In genomic region chr3:179734497-179735281, GRCh38 we compare ENCODE assay signal across 1 cellular context.
TF ChIP-seq lines count a peak whose summit lies in the region.

No MANE protein-coding gene starts in this region.

TF ChIP-seq in HepG2, 621 proteins besides CTCF, POLR2A, EP300 and RAD21 (continued from another document and continues in another):
- TF ChIP-seq ZNF781 (CRISPR knock-in tag; IDR thresholded peaks at IDR 0.05; ENCODE audit: borderline replicate concordance, not compliant biosample characterization) (no peak), NR1H2 (CRISPR knock-in tag; IDR thresholded peaks at IDR 0.05; ENCODE audit: borderline replicate concordance, low read depth) (no peak), SPEN (CRISPR knock-in tag; IDR thresholded peaks at IDR 0.05; ENCODE audit: low read depth) (no peak), LCORL (IDR thresholded peaks at IDR 0.05) (peak; percentile 91), LCORL (CRISPR knock-in tag; IDR thresholded peaks at IDR 0.05) (peak; percentile 96), HOXA5 (CRISPR knock-in tag; IDR thresholded peaks at IDR 0.05) (no peak), ZNF616 (CRISPR knock-in tag; IDR thresholded peaks at IDR 0.05; ENCODE audit: low read depth) (no peak), E2F1 (CRISPR knock-in tag; IDR thresholded peaks at IDR 0.05) (no peak), SRF (IDR thresholded peaks at IDR 0.05; ENCODE audit: low read depth, low read length) (no peak), TRIM22 (IDR thresholded peaks at IDR 0.05) (no peak), ZNF343 (CRISPR knock-in tag; IDR thresholded peaks at IDR 0.05) (no peak), NONO (IDR thresholded peaks at IDR 0.05) (no peak), NONO (CRISPR knock-in tag; conservative IDR thresholded peaks at IDR 0.05) (no peak), GPN1 (CRISPR knock-in tag; IDR thresholded peaks at IDR 0.05; ENCODE audit: borderline replicate concordance) (no peak), MLX (CRISPR knock-in tag; IDR thresholded peaks at IDR 0.05) (peak; percentile 67; the same call in 1 of the 2 replicates), ZNF235 (CRISPR knock-in tag; IDR thresholded peaks at IDR 0.05; ENCODE audit: borderline replicate concordance) (no peak), ZNF232 (CRISPR knock-in tag; IDR thresholded peaks at IDR 0.05; ENCODE audit: borderline replicate concordance) (no peak), PCBP2 (optimal IDR thresholded peaks at IDR 0.05; ENCODE audit: low read depth, low read length, poor library complexity, severe bottlenecking) (no peak), ZNF629 (CRISPR knock-in tag; conservative IDR thresholded peaks at IDR 0.05) (0 out of 2 replicates have a peak, but pooled peaks have one; percentile 12), ZNF44 (CRISPR knock-in tag; IDR thresholded peaks at IDR 0.05) (no peak), ZNF674 (CRISPR knock-in tag; IDR thresholded peaks at IDR 0.05; ENCODE audit: low read depth) (no peak), REXO4 (CRISPR knock-in tag; IDR thresholded peaks at IDR 0.05; ENCODE audit: borderline replicate concordance) (no peak), NFKBIZ (CRISPR knock-in tag; IDR thresholded peaks at IDR 0.05) (no peak), CEBPG (CRISPR knock-in tag; IDR thresholded peaks at IDR 0.05) (0 out of 2 replicates have a peak, but pooled peaks have one; percentile 23), NR2C2 (CRISPR knock-in tag; IDR thresholded peaks at IDR 0.05; ENCODE audit: borderline replicate concordance) (peak; percentile 65; the same call in 1 of the 2 replicates), PRDM10 (CRISPR knock-in tag; IDR thresholded peaks at IDR 0.05; ENCODE audit: low read depth) (no peak)
- TF ChIP-seq, protein P1, sequence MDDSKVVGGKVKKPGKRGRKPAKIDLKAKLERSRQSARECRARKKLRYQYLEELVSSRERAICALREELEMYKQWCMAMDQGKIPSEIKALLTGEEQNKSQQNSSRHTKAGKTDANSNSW (CRISPR knock-in tag; IDR thresholded peaks at IDR 0.05; ENCODE audit: borderline replicate concordance), result no peak
- TF ChIP-seq, protein P2, sequence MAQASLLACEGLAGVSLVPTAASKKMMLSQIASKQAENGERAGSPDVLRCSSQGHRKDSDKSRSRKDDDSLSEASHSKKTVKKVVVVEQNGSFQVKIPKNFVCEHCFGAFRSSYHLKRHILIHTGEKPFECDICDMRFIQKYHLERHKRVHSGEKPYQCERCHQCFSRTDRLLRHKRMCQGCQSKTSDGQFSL (CRISPR knock-in tag; IDR thresholded peaks at IDR 0.05), result no peak
- TF ChIP-seq, protein P3, sequence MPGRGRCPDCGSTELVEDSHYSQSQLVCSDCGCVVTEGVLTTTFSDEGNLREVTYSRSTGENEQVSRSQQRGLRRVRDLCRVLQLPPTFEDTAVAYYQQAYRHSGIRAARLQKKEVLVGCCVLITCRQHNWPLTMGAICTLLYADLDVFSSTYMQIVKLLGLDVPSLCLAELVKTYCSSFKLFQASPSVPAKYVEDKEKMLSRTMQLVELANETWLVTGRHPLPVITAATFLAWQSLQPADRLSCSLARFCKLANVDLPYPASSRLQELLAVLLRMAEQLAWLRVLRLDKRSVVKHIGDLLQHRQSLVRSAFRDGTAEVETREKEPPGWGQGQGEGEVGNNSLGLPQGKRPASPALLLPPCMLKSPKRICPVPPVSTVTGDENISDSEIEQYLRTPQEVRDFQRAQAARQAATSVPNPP (CRISPR knock-in tag; IDR thresholded peaks at IDR 0.05), result no peak
- TF ChIP-seq, protein P4, sequence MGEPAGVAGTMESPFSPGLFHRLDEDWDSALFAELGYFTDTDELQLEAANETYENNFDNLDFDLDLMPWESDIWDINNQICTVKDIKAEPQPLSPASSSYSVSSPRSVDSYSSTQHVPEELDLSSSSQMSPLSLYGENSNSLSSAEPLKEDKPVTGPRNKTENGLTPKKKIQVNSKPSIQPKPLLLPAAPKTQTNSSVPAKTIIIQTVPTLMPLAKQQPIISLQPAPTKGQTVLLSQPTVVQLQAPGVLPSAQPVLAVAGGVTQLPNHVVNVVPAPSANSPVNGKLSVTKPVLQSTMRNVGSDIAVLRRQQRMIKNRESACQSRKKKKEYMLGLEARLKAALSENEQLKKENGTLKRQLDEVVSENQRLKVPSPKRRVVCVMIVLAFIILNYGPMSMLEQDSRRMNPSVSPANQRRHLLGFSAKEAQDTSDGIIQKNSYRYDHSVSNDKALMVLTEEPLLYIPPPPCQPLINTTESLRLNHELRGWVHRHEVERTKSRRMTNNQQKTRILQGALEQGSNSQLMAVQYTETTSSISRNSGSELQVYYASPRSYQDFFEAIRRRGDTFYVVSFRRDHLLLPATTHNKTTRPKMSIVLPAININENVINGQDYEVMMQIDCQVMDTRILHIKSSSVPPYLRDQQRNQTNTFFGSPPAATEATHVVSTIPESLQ (CRISPR knock-in tag; conservative IDR thresholded peaks at IDR 0.05), result no peak
- TF ChIP-seq, protein P5, sequence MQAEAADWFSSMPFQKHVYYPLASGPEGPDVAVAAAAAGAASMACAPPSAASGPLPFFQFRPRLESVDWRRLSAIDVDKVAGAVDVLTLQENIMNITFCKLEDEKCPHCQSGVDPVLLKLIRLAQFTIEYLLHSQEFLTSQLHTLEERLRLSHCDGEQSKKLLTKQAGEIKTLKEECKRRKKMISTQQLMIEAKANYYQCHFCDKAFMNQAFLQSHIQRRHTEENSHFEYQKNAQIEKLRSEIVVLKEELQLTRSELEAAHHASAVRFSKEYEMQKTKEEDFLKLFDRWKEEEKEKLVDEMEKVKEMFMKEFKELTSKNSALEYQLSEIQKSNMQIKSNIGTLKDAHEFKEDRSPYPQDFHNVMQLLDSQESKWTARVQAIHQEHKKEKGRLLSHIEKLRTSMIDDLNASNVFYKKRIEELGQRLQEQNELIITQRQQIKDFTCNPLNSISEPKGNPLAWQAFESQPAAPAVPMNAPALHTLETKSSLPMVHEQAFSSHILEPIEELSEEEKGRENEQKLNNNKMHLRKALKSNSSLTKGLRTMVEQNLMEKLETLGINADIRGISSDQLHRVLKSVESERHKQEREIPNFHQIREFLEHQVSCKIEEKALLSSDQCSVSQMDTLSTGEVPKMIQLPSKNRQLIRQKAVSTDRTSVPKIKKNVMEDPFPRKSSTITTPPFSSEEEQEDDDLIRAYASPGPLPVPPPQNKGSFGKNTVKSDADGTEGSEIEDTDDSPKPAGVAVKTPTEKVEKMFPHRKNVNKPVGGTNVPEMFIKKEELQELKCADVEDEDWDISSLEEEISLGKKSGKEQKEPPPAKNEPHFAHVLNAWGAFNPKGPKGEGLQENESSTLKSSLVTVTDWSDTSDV (CRISPR knock-in tag; IDR thresholded peaks at IDR 0.05), result no peak
- TF ChIP-seq, protein P6, sequence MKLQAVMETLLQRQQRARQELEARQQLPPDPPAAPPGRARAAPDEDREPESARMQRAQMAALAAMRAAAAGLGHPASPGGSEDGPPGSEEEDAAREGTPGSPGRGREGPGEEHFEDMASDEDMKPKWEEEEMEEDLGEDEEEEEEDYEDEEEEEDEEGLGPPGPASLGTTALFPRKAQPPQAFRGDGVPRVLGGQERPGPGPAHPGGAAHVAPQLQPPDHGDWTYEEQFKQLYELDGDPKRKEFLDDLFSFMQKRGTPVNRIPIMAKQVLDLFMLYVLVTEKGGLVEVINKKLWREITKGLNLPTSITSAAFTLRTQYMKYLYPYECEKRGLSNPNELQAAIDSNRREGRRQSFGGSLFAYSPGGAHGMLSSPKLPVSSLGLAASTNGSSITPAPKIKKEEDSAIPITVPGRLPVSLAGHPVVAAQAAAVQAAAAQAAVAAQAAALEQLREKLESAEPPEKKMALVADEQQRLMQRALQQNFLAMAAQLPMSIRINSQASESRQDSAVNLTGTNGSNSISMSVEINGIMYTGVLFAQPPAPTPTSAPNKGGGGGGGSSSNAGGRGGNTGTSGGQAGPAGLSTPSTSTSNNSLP (IDR thresholded peaks at IDR 0.05; ENCODE audit: low read depth, low read length), result no peak
- TF ChIP-seq, protein P7, sequence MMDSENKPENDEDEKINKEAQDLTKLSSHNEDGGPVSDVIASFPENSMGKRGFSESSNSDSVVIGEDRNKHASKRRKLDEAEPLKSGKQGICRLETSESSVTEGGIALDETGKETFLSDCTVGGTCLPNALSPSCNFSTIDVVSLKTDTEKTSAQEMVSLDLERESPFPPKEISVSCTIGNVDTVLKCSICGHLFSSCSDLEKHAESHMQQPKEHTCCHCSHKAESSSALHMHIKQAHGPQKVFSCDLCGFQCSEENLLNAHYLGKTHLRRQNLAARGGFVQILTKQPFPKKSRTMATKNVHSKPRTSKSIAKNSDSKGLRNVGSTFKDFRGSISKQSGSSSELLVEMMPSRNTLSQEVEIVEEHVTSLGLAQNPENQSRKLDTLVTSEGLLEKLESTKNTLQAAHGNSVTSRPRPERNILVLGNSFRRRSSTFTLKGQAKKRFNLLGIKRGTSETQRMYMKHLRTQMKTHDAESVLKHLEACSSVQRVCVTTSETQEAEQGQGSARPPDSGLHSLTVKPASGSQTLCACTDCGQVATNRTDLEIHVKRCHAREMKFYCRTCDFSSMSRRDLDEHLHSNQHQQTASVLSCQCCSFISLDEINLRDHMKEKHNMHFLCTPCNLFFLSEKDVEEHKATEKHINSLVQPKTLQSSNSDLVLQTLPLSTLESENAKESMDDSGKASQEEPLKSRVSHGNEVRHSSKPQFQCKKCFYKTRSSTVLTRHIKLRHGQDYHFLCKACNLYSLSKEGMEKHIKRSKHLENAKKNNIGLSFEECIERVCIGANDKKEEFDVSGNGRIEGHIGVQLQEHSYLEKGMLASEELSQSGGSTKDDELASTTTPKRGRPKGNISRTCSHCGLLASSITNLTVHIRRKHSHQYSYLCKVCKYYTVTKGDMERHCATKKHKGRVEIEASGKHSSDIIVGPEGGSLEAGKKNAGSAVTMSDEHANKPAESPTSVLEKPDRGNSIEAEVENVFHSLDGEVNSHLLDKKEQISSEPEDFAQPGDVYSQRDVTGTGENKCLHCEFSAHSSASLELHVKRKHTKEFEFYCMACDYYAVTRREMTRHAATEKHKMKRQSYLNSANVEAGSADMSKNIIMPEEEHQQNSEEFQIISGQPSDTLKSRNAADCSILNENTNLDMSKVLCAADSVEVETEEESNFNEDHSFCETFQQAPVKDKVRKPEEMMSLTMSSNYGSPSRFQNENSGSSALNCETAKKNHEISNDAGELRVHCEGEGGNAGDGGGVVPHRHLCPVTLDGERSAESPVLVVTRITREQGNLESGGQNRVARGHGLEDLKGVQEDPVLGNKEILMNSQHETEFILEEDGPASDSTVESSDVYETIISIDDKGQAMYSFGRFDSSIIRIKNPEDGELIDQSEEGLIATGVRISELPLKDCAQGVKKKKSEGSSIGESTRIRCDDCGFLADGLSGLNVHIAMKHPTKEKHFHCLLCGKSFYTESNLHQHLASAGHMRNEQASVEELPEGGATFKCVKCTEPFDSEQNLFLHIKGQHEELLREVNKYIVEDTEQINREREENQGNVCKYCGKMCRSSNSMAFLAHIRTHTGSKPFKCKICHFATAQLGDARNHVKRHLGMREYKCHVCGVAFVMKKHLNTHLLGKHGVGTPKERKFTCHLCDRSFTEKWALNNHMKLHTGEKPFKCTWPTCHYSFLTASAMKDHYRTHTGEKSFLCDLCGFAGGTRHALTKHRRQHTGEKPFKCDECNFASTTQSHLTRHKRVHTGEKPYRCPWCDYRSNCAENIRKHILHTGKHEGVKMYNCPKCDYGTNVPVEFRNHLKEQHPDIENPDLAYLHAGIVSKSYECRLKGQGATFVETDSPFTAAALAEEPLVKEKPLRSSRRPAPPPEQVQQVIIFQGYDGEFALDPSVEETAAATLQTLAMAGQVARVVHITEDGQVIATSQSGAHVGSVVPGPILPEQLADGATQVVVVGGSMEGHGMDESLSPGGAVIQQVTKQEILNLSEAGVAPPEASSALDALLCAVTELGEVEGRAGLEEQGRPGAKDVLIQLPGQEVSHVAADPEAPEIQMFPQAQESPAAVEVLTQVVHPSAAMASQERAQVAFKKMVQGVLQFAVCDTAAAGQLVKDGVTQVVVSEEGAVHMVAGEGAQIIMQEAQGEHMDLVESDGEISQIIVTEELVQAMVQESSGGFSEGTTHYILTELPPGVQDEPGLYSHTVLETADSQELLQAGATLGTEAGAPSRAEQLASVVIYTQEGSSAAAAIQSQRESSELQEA (CRISPR knock-in tag; IDR thresholded peaks at IDR 0.05; ENCODE audit: not compliant biosample characterization), result no peak
